In genomic region chr15:78907577-78907976, GRCh38 we compare ENCODE assay signal across 12 cellular contexts. TPM values are rescaled to one million over a fixed set of nuclear protein-coding genes. Genes with fewer than 3 reads are reported as not detected.
DNase-seq lines count a peak whose midpoint lies in the region; ATAC-seq and TF ChIP-seq lines count a peak whose summit lies in the region.
"Had no signal": no experiment of that assay in that cellular context is flagged by ENCODE, and none has a peak within 500 bp of the region (broad histone marks: within the 10 kb centered on the region; RNA-seq: fewer than 3 reads in every experiment).

No MANE protein-coding gene starts in this region.

- H2BK5ac ChIP-seq in neuronal stem cell (ENCODE audit: low read length), result no peak overlapping the region

- H2BK120ac ChIP-seq in neuronal stem cell (ENCODE audit: low read depth, low read length), result no peak overlapping the region

- H3K27ac ChIP-seq in neuronal stem cell (replicated peaks; ENCODE audit: low read length), result no peak overlapping the region
- H3K27ac ChIP-seq: BLaER1 had no signal

- no peak overlapping the region for H2AFZ ChIP-seq in neuronal stem cell (ENCODE audit: low read length)

- no peak for ATAC-seq in HG02885 (IDR thresholded peaks at IDR 0.05; ENCODE audit: poor library complexity, unreplicated experiment)
- ATAC-seq: right cardiac atrium; stimulated activated naive CD8-positive, alpha-beta T cell treated with anti-CD3 and anti-CD28 coated beads, Interleukin-15, Interleukin-2, amounts not matched to agents 100 U/mL and 50 U/mL, for 24 hours had no signal

- H3K4me3 ChIP-seq in NB4 (ENCODE audit: low read depth, low read length) (no peak overlapping the region), choroid plexus epithelial cell (ENCODE audit: low read depth, low read length) (no peak overlapping the region), neuronal stem cell (ENCODE audit: low read length in 2 of 2) (no peak overlapping the region)
- H3K4me3 ChIP-seq: BLaER1 had no signal

- peaks cover 25 to 94% of the 10 kb centered on the region in 2 donors for H3K36me3 ChIP-seq in neuronal stem cell (replicated peaks in 1 of 2; ENCODE audit: control insufficient read depth in 2 of 2, insufficient read depth in 2 of 2, low read length in 2 of 2)

- no peak overlapping the region for H4K8ac ChIP-seq in neuronal stem cell (ENCODE audit: low read depth, low read length)

- no peak overlapping the region for H3K4me2 ChIP-seq in neuronal stem cell (ENCODE audit: insufficient read depth, low read length, poor library complexity, severe bottlenecking)
- H3K4me2 ChIP-seq: BLaER1 had no signal

- H2BK12ac ChIP-seq in neuronal stem cell (ENCODE audit: low read length), result no peak overlapping the region

- no peak for TF ChIP-seq POLR2A in NB4 (IDR thresholded peaks at IDR 0.05; ENCODE audit: extremely low read depth, insufficient read length)

- peak; percentile 38 for TF ChIP-seq CTCF in NB4 (IDR thresholded peaks at IDR 0.05; ENCODE audit: low read depth, low read length)
- TF ChIP-seq CTCF in choroid plexus epithelial cell (conservative IDR thresholded peaks at IDR 0.05; ENCODE audit: low read depth, low read length), result peak; percentile 42

- DNase-seq in NCI-H526 (lab: John Stamatoyannopoulos, UW) (peak; percentile 6 to 39), NCI-H526 treated with DMSO at 0.1 percent for 48 hours (lab: John Stamatoyannopoulos, UW) (no peak), NB4 (ENCODE audit: low read depth) (peak; percentile 52), choroid plexus epithelial cell (ENCODE audit: low read depth) (no peak), neuronal stem cell (ENCODE audit: low spot score) (peak; percentile 12), SW480 (ENCODE audit: low spot score) (no peak)
- no peak for DNase-seq in activated CD4-positive, alpha-beta T cell treated with anti-CD3 and anti-CD28 coated beads, Interleukin-2, amount 50 U/mL, for 4 hours
- DNase-seq: activated gamma-delta T cell treated with Interleukin-2 at 50 U/mL for 16 hours; right cardiac atrium; stimulated activated naive CD8-positive, alpha-beta T cell treated with anti-CD3 and anti-CD28 coated beads, Interleukin-15, Interleukin-2, amounts not matched to agents 100 U/mL and 50 U/mL, for 24 hours had no signal

- H2AK5ac ChIP-seq in neuronal stem cell (ENCODE audit: low read depth, low read length), result no peak overlapping the region

- no peak overlapping the region for H3K9ac ChIP-seq in neuronal stem cell (ENCODE audit: low read depth, low read length, poor library complexity)
- H3K9ac ChIP-seq: BLaER1 had no signal

- no peak overlapping the region for H3K23ac ChIP-seq in neuronal stem cell (ENCODE audit: low read depth, low read length, poor library complexity)

- H3K4ac ChIP-seq in neuronal stem cell (ENCODE audit: low read length), result no peak overlapping the region

- H3K4me1 ChIP-seq in neuronal stem cell (ENCODE audit: control insufficient read depth in 2 of 2, insufficient read depth in 1 of 2, low read depth in 1 of 2, low read length in 2 of 2), result no peaks in the 10 kb centered on the region

- H4K91ac ChIP-seq in neuronal stem cell (ENCODE audit: low read depth, low read length, poor library complexity), result no peak overlapping the region

- H3K14ac ChIP-seq in neuronal stem cell (ENCODE audit: low read length), result no peak overlapping the region

- H3K18ac ChIP-seq in neuronal stem cell (ENCODE audit: low read length), result no peak overlapping the region

- H3K27me3 ChIP-seq in neuronal stem cell (ENCODE audit: control insufficient read depth in 3 of 3, insufficient read depth in 3 of 3, low read depth in 1 of 3, low read length in 3 of 3), result no peaks in the 10 kb centered on the region
- H3K27me3 ChIP-seq: BLaER1 had no signal

- WGBS in neuronal stem cell (ENCODE audit: extremely low coverage in 2 of 2, insufficient read length in 2 of 2, insufficient replicate concordance in 1 of 2), 2 donors, result no CpG with 5 or more reads among the region's 3 CpGs

- no peaks in the 10 kb centered on the region for H3K9me3 ChIP-seq in neuronal stem cell (replicated peaks in 1 of 2; ENCODE audit: control insufficient read depth in 2 of 2, insufficient read depth in 1 of 2, low read depth in 1 of 2, low read length in 2 of 2)
- H3K9me3 ChIP-seq: BLaER1 had no signal

- H3K79me1 ChIP-seq in neuronal stem cell (ENCODE audit: low read depth, low read length), result peaks cover 2% of the 10 kb centered on the region

- H2BK15ac ChIP-seq in neuronal stem cell (ENCODE audit: low read length), result no peak overlapping the region

RNA-seq across cellular contexts. Expression of gene MORF4L1, which starts 34.9 kb away (rescaled TPM):
- 744 TPM for polyA plus RNA-seq in neuronal stem cell (2013, experiment 1 of 2)
- polyA plus RNA-seq in neuronal stem cell (2013, experiment 2 of 2), result 748 TPM

RNA-seq across cellular contexts. Expression of gene CTSH, which starts 37.3 kb away (rescaled TPM):
- 7.8 TPM for polyA plus RNA-seq in neuronal stem cell (2013, experiment 1 of 2)
- 8.7 TPM for polyA plus RNA-seq in neuronal stem cell (2013, experiment 2 of 2)

Comparison
In these comparisons a context has a peak if more than half of its experiments do, and no peak if none do; other contexts are left out.
1. DNase-seq: peak in NCI-H526 (2 of 2), NB4 (single experiment) and neuronal stem cell (single experiment); none in NCI-H526 treated with DMSO at 0.1 percent for 48 hours (single experiment), choroid plexus epithelial cell (single experiment), activated CD4-positive, alpha-beta T cell treated with anti-CD3 and anti-CD28 coated beads, Interleukin-2, amount 50 U/mL, for 4 hours (0 of 2) and SW480 (single experiment).